8 cellular contexts compared by ENCODE assay signal in the genomic region with DNA sequence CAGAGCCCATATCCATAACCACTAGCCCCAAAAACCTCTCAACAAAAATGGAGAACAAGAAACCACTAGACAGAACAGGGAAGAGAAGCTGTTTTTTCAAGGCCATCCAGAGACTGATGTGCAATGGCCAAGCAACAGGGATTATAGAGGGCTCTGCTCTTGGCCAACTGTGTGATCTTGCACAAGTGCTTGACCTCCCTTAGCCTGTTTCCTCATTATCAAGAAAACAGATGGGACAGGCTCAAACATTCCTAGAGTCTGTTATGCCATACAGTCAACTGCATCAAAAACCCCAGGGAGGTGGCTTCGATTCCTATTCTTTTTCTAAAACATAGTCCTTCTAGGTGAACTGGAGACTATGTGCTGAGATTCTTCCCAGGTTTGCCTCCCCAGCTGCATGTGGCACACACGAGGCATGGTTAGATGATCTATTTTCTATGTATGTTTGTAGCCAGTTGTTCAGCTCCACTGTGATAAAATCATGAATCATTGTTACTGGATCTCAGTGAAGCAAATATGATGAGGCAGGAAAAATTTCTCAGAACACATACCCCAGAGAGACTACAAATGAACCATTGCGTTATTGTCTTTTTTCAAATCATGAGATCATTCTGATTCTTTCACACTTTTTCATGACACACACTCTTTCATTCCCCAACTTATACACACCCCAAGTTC.
DNase-seq lines count a peak whose midpoint lies in the region; ATAC-seq and TF ChIP-seq lines count a peak whose summit lies in the region.

No MANE protein-coding gene starts in this region.

- H3K27ac ChIP-seq in esophagus muscularis mucosa (replicated peaks in 1 of 4) = peak overlapping the region; percentile 46 to 54 (median 52)
- no peak overlapping the region for H3K27ac ChIP-seq in mesenchymal stem cell (ENCODE audit: low read length, poor library complexity, severe bottlenecking)
- no peak overlapping the region for H3K27ac ChIP-seq in aorta (ENCODE audit: low read depth in 1 of 2, low read length in 2 of 2)
- H3K27ac ChIP-seq in CD4-positive, alpha-beta T cell (ENCODE audit: low read depth, low read length) = no peak overlapping the region

- POLR2A ChIA-PET in activated CD4-positive, alpha-beta T cell treated with anti-CD3 and anti-CD28 coated beads for 36 hours (lab: Charles Lee) = no interaction called here
- POLR2A ChIA-PET in CD4-positive, alpha-beta T cell (lab: Charles Lee) = interaction anchor here (1.2 kb wide), 1 partner anchor 32 kb away, joined by 3 read pairs; no protein-coding TSS in a partner anchor

- H3K9me3 ChIP-seq in esophagus muscularis mucosa (no peaks in the 10 kb centered on the region), mesenchymal stem cell (ENCODE audit: control insufficient read depth, low read length) (no peaks in the 10 kb centered on the region), aorta (ENCODE audit: control insufficient read depth, low read length) (no peaks in the 10 kb centered on the region)
- no peaks in the 10 kb centered on the region for H3K9me3 ChIP-seq in CD4-positive, alpha-beta T cell (ENCODE audit: control insufficient read depth, low read length)

- H3K4me2 ChIP-seq in mesenchymal stem cell (ENCODE audit: low read length, poor library complexity, severe bottlenecking) = no peak overlapping the region

- 69% methylated on average over 3 of the region's 3 CpGs for WGBS in esophagus muscularis mucosa
- WGBS in mesenchymal stem cell = 73% methylated on average over 3 of the region's 3 CpGs
- 83 to 88% methylated on average over 3 of the region's 3 CpGs for WGBS in aorta, 2 donors

- no peak overlapping the region for H2AK5ac ChIP-seq in mesenchymal stem cell (ENCODE audit: low read length, severe bottlenecking)

- ATAC-seq in activated CD4-positive, alpha-beta T cell treated with anti-CD3 and anti-CD28 coated beads for 36 hours = peak; percentile 35
- ATAC-seq in aorta (ENCODE audit: low FRiP score) (peak; percentile 85), GM21723 (IDR thresholded peaks at IDR 0.05; ENCODE audit: unreplicated experiment) (no peak)
- no peak for ATAC-seq in CD4-positive, alpha-beta T cell (ENCODE audit: poor library complexity)

- peak overlapping the region in 1 of 2 experiments; percentile 44 for H3K18ac ChIP-seq in mesenchymal stem cell (ENCODE audit: low read depth in 1 of 2, low read length in 2 of 2)

- no peaks in the 10 kb centered on the region for H3K36me3 ChIP-seq in esophagus muscularis mucosa
- H3K36me3 ChIP-seq in mesenchymal stem cell (ENCODE audit: control insufficient read depth in 1 of 2, insufficient read depth in 2 of 2, low read depth in 1 of 2, low read length in 2 of 2) = no peaks in the 10 kb centered on the region
- no peaks in the 10 kb centered on the region for H3K36me3 ChIP-seq in aorta (ENCODE audit: control insufficient read depth in 1 of 2, insufficient read depth in 2 of 2, low read length in 1 of 2)

- H2AFZ ChIP-seq in mesenchymal stem cell (ENCODE audit: low read depth, low read length) = no peak overlapping the region

- H3K4me3 ChIP-seq in esophagus muscularis mucosa (no peak overlapping the region), mesenchymal stem cell (ENCODE audit: insufficient read depth in 1 of 2, low read depth in 1 of 2, low read length in 2 of 2) (peak overlapping the region in 1 of 2 experiments; percentile 11), aorta (ENCODE audit: low read length in 2 of 2) (no peak overlapping the region)

- H2BK12ac ChIP-seq in mesenchymal stem cell (ENCODE audit: low read length in 2 of 2) = peak overlapping the region in 1 of 2 experiments; percentile 11

- intact Hi-C loops in activated CD4-positive, alpha-beta T cell treated with anti-CD3 and anti-CD28 coated beads for 36 hours (cut with DNase I, micrococcal nuclease) = loop anchor here in 1 of 2 experiments (2.0 kb wide), 2 partner anchors 127 to 133 kb away; a partner anchor contains a TSS
- intact Hi-C loops in esophagus muscularis mucosa (cut with DNase I) = no loop called here
- intact Hi-C loops in aorta (cut with DNase I) = no loop called here
- intact Hi-C loops in CD4-positive, alpha-beta T cell (cut with DNase I, micrococcal nuclease) = loop anchor here (5.0 to 10.0 kb wide), 2 partner anchors 46 to 131 kb away; a partner anchor contains a TSS

- H3K9ac ChIP-seq in mesenchymal stem cell (ENCODE audit: low read length) = peak overlapping the region; percentile 82

- no peak overlapping the region for H3K23ac ChIP-seq in mesenchymal stem cell (ENCODE audit: low read length in 2 of 2)

- no peak overlapping the region for H2BK15ac ChIP-seq in mesenchymal stem cell (ENCODE audit: low read depth, poor library complexity, severe bottlenecking)

- no peak overlapping the region for H4K8ac ChIP-seq in mesenchymal stem cell (ENCODE audit: low read length)

- TF ChIP-seq CTCF in esophagus muscularis mucosa (IDR thresholded peaks at IDR 0.05) = no peak
- no peak for TF ChIP-seq CTCF in CD4-positive, alpha-beta T cell (IDR thresholded peaks at IDR 0.05)

- TF ChIP-seq POLR2A in esophagus muscularis mucosa (IDR thresholded peaks at IDR 0.05; ENCODE audit: low read depth) = no peak

- peak overlapping the region in 1 of 2 experiments; percentile 38 for H3K4ac ChIP-seq in mesenchymal stem cell (ENCODE audit: low read depth in 1 of 2, low read length in 2 of 2)

- H3K4me1 ChIP-seq in esophagus muscularis mucosa (peaks cover 16 to 37% (median 28%) of the 10 kb centered on the region in 4 donors), mesenchymal stem cell (ENCODE audit: control insufficient read depth, insufficient read depth, low read depth, low read length) (no peaks in the 10 kb centered on the region), aorta (ENCODE audit: control insufficient read depth in 1 of 2, insufficient read depth in 2 of 2, low read length in 2 of 2) (peaks cover 0 to 3% of the 10 kb centered on the region in 2 donors)

- TF ChIP-seq EP300 in esophagus muscularis mucosa (IDR thresholded peaks at IDR 0.05) = no peak

- H3K14ac ChIP-seq in mesenchymal stem cell (ENCODE audit: low read length in 2 of 2) = no peak overlapping the region

- H4K91ac ChIP-seq in mesenchymal stem cell (ENCODE audit: low read length) = no peak overlapping the region

- no peak overlapping the region for H3K4me3 Mint-ChIP-seq in activated CD4-positive, alpha-beta T cell treated with anti-CD3 and anti-CD28 coated beads for 36 hours
- H3K4me3 Mint-ChIP-seq in activated naive CD4-positive, alpha-beta T cell treated with anti-CD3 and anti-CD28 coated beads, Interleukin-2, amount 10 ng/mL, durations not matched to agents 7 days and 5 days = no peak overlapping the region
- no peak overlapping the region for H3K4me3 Mint-ChIP-seq in CD4-positive, alpha-beta T cell

- no peak overlapping the region for H2BK120ac ChIP-seq in mesenchymal stem cell (ENCODE audit: low read depth, low read length)

- peaks cover 49% of the 10 kb centered on the region for H3K4me1 Mint-ChIP-seq in activated CD4-positive, alpha-beta T cell treated with anti-CD3 and anti-CD28 coated beads for 36 hours
- H3K4me1 Mint-ChIP-seq in activated naive CD4-positive, alpha-beta T cell treated with anti-CD3 and anti-CD28 coated beads, Interleukin-2, amount 10 ng/mL, durations not matched to agents 7 days and 5 days = peaks cover 15% of the 10 kb centered on the region
- H3K4me1 Mint-ChIP-seq in CD4-positive, alpha-beta T cell (ENCODE audit: low read depth) = peaks cover 51% of the 10 kb centered on the region

- no peak for DNase-seq in activated CD4-positive, alpha-beta T cell treated with anti-CD3 and anti-CD28 coated beads for 36 hours
- no peak for DNase-seq in activated CD4-positive, alpha-beta T cell treated with anti-CD3 and anti-CD28 coated beads, Interleukin-2, amount 50 U/mL, for 4 hours
- DNase-seq in esophagus muscularis mucosa (ENCODE audit: extremely low spot score) (no peak), mesenchymal stem cell (peak; percentile 77), aorta (peak in 1 of 2 donors; percentile 60)
- DNase-seq in activated naive CD4-positive, alpha-beta T cell treated with anti-CD3 and anti-CD28 coated beads, Interleukin-2, amount 10 ng/mL, durations not matched to agents 7 days and 5 days = no peak
- no peak for DNase-seq in CD4-positive, alpha-beta T cell

- no peaks in the 10 kb centered on the region for H3K27me3 Mint-ChIP-seq in activated CD4-positive, alpha-beta T cell treated with anti-CD3 and anti-CD28 coated beads for 36 hours
- no peaks in the 10 kb centered on the region for H3K27me3 Mint-ChIP-seq in activated naive CD4-positive, alpha-beta T cell treated with anti-CD3 and anti-CD28 coated beads, Interleukin-2, amount 10 ng/mL, durations not matched to agents 7 days and 5 days
- H3K27me3 Mint-ChIP-seq in CD4-positive, alpha-beta T cell = no peaks in the 10 kb centered on the region

- H3K79me1 ChIP-seq in mesenchymal stem cell (replicated peaks; ENCODE audit: low read length, poor library complexity, severe bottlenecking) = no peaks in the 10 kb centered on the region

- no peak overlapping the region for H2BK5ac ChIP-seq in mesenchymal stem cell (ENCODE audit: low read depth, low read length, poor library complexity, severe bottlenecking)

- H3K27ac Mint-ChIP-seq in activated CD4-positive, alpha-beta T cell treated with anti-CD3 and anti-CD28 coated beads for 36 hours = no peak overlapping the region
- no peak overlapping the region for H3K27ac Mint-ChIP-seq in activated naive CD4-positive, alpha-beta T cell treated with anti-CD3 and anti-CD28 coated beads, Interleukin-2, amount 10 ng/mL, durations not matched to agents 7 days and 5 days
- no peak overlapping the region for H3K27ac Mint-ChIP-seq in CD4-positive, alpha-beta T cell

- no peaks in the 10 kb centered on the region for H3K27me3 ChIP-seq in esophagus muscularis mucosa
- H3K27me3 ChIP-seq in mesenchymal stem cell (ENCODE audit: control insufficient read depth in 1 of 2, insufficient read depth in 1 of 2, low read length in 2 of 2) = no peaks in the 10 kb centered on the region
- no peaks in the 10 kb centered on the region for H3K27me3 ChIP-seq in aorta (ENCODE audit: control insufficient read depth in 1 of 2, insufficient read depth in 2 of 2, low read length in 1 of 2)
- H3K27me3 ChIP-seq in CD4-positive, alpha-beta T cell (ENCODE audit: control insufficient read depth, insufficient read depth, low read length) = no peaks in the 10 kb centered on the region

- H3K9me3 Mint-ChIP-seq in activated CD4-positive, alpha-beta T cell treated with anti-CD3 and anti-CD28 coated beads for 36 hours (ENCODE audit: low read depth) = no peaks in the 10 kb centered on the region
- no peaks in the 10 kb centered on the region for H3K9me3 Mint-ChIP-seq in activated naive CD4-positive, alpha-beta T cell treated with anti-CD3 and anti-CD28 coated beads, Interleukin-2, amount 10 ng/mL, durations not matched to agents 7 days and 5 days
- H3K9me3 Mint-ChIP-seq in CD4-positive, alpha-beta T cell = no peaks in the 10 kb centered on the region

- CTCF ChIA-PET in activated CD4-positive, alpha-beta T cell treated with anti-CD3 and anti-CD28 coated beads for 36 hours (lab: Charles Lee) = interaction anchor here (1.2 to 2.1 kb wide), 3 partner anchors 19 to 220 kb away, joined by 3 to 8 read pairs (median 3); no protein-coding TSS in a partner anchor
- CTCF ChIA-PET in activated naive CD4-positive, alpha-beta T cell treated with anti-CD3 and anti-CD28 coated beads, Interleukin-2, amount 10 ng/mL, durations not matched to agents 7 days and 5 days (lab: Charles Lee) = no interaction called here
- CTCF ChIA-PET in CD4-positive, alpha-beta T cell (lab: Charles Lee) = no interaction called here

- no peaks in the 10 kb centered on the region for H3K36me3 Mint-ChIP-seq in activated CD4-positive, alpha-beta T cell treated with anti-CD3 and anti-CD28 coated beads for 36 hours (ENCODE audit: low read depth)
- H3K36me3 Mint-ChIP-seq in activated naive CD4-positive, alpha-beta T cell treated with anti-CD3 and anti-CD28 coated beads, Interleukin-2, amount 10 ng/mL, durations not matched to agents 7 days and 5 days = no peaks in the 10 kb centered on the region
- no peaks in the 10 kb centered on the region for H3K36me3 Mint-ChIP-seq in CD4-positive, alpha-beta T cell (ENCODE audit: low read depth)

Comparison
In these comparisons a context has a peak if more than half of its experiments do, and no peak if none do; other contexts are left out.
1. ATAC-seq: peak in activated CD4-positive, alpha-beta T cell treated with anti-CD3 and anti-CD28 coated beads for 36 hours (single experiment) and aorta (single experiment); none in CD4-positive, alpha-beta T cell (single experiment) and GM21723 (single experiment).
2. H3K27ac ChIP-seq: peak in esophagus muscularis mucosa (4 of 4); none in mesenchymal stem cell (single experiment), aorta (0 of 2) and CD4-positive, alpha-beta T cell (single experiment).
3. intact Hi-C loops: an anchor here in CD4-positive, alpha-beta T cell (5.0 to 10.0 kb wide); none called in esophagus muscularis mucosa and aorta.